ENCODE assay signal across 2 cellular contexts in the genomic region with DNA sequence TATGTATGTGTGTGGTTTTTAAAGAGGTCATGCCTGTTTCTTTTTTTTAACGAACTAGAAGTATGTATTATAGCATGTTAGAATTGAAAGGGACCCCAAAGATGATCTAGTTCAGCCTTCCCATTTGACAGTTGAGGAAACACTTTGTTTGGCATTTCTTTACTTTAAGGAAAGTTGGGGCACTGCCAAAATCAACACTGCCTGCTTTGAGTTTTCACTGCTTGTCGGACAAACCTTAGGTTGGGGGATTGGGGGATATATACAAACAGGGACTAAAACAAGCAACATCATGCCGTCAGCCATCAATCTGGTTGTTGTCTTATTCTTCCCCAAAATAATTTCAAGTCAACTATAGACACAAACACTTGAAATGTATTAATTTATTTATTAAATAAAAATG.
TF ChIP-seq lines count a peak whose summit lies in the region.

No MANE protein-coding gene starts in this region.

TF ChIP-seq in A549, 52 proteins besides CTCF, POLR2A, EP300 and RAD21:
- TF ChIP-seq EHF (CRISPR knock-in tag; IDR thresholded peaks at IDR 0.05) (no peak), MAFK (IDR thresholded peaks at IDR 0.05; ENCODE audit: partially characterized antibody) (no peak), PHF8 (IDR thresholded peaks at IDR 0.05; ENCODE audit: borderline replicate concordance, low read depth) (no peak), HOXB13 (CRISPR knock-in tag; IDR thresholded peaks at IDR 0.05; ENCODE audit: low read depth) (no peak)
- TF ChIP-seq, protein P1, sequence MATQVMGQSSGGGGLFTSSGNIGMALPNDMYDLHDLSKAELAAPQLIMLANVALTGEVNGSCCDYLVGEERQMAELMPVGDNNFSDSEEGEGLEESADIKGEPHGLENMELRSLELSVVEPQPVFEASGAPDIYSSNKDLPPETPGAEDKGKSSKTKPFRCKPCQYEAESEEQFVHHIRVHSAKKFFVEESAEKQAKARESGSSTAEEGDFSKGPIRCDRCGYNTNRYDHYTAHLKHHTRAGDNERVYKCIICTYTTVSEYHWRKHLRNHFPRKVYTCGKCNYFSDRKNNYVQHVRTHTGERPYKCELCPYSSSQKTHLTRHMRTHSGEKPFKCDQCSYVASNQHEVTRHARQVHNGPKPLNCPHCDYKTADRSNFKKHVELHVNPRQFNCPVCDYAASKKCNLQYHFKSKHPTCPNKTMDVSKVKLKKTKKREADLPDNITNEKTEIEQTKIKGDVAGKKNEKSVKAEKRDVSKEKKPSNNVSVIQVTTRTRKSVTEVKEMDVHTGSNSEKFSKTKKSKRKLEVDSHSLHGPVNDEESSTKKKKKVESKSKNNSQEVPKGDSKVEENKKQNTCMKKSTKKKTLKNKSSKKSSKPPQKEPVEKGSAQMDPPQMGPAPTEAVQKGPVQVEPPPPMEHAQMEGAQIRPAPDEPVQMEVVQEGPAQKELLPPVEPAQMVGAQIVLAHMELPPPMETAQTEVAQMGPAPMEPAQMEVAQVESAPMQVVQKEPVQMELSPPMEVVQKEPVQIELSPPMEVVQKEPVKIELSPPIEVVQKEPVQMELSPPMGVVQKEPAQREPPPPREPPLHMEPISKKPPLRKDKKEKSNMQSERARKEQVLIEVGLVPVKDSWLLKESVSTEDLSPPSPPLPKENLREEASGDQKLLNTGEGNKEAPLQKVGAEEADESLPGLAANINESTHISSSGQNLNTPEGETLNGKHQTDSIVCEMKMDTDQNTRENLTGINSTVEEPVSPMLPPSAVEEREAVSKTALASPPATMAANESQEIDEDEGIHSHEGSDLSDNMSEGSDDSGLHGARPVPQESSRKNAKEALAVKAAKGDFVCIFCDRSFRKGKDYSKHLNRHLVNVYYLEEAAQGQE (IDR thresholded peaks at IDR 0.05), result no peak
- TF ChIP-seq, protein P2, sequence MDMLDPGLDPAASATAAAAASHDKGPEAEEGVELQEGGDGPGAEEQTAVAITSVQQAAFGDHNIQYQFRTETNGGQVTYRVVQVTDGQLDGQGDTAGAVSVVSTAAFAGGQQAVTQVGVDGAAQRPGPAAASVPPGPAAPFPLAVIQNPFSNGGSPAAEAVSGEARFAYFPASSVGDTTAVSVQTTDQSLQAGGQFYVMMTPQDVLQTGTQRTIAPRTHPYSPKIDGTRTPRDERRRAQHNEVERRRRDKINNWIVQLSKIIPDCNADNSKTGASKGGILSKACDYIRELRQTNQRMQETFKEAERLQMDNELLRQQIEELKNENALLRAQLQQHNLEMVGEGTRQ (IDR thresholded peaks at IDR 0.05), result no peak
- TF ChIP-seq, protein P3, sequence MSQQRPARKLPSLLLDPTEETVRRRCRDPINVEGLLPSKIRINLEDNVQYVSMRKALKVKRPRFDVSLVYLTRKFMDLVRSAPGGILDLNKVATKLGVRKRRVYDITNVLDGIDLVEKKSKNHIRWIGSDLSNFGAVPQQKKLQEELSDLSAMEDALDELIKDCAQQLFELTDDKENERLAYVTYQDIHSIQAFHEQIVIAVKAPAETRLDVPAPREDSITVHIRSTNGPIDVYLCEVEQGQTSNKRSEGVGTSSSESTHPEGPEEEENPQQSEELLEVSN (IDR thresholded peaks at IDR 0.05; ENCODE audit: borderline replicate concordance, low read depth), result no peak

TF ChIP-seq in IMR-90, 13 proteins besides CTCF, POLR2A, EP300 and RAD21:
- TF ChIP-seq MXI1 (IDR thresholded peaks at IDR 0.05; ENCODE audit: borderline replicate concordance, low read depth, low read length) (no peak), RFX5 (IDR thresholded peaks at IDR 0.05; ENCODE audit: low read depth, low read length) (no peak), FOS (IDR thresholded peaks at IDR 0.05; ENCODE audit: low read depth, low read length) (no peak), RCOR1 (IDR thresholded peaks at IDR 0.05; ENCODE audit: insufficient replicate concordance, low read length) (no peak), SMC3 (IDR thresholded peaks at IDR 0.05; ENCODE audit: low read depth, low read length) (no peak), BHLHE40 (IDR thresholded peaks at IDR 0.05; ENCODE audit: low read depth, low read length) (no peak), MAFK (IDR thresholded peaks at IDR 0.05; ENCODE audit: low read depth, low read length) (no peak), CHD1 (IDR thresholded peaks at IDR 0.05; ENCODE audit: low read depth, low read length) (no peak), MAZ (IDR thresholded peaks at IDR 0.05; ENCODE audit: borderline replicate concordance, low read depth, low read length) (no peak), CEBPB (IDR thresholded peaks at IDR 0.05; ENCODE audit: low read depth, low read length) (no peak), NFE2L2 (IDR thresholded peaks at IDR 0.05; ENCODE audit: low read depth, low read length) (no peak)
- TF ChIP-seq, protein P2 (IDR thresholded peaks at IDR 0.05; ENCODE audit: low read depth, low read length), result no peak
- TF ChIP-seq, protein P4, sequence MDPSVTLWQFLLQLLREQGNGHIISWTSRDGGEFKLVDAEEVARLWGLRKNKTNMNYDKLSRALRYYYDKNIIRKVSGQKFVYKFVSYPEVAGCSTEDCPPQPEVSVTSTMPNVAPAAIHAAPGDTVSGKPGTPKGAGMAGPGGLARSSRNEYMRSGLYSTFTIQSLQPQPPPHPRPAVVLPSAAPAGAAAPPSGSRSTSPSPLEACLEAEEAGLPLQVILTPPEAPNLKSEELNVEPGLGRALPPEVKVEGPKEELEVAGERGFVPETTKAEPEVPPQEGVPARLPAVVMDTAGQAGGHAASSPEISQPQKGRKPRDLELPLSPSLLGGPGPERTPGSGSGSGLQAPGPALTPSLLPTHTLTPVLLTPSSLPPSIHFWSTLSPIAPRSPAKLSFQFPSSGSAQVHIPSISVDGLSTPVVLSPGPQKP (IDR thresholded peaks at IDR 0.05; ENCODE audit: borderline replicate concordance, low read depth, low read length), result no peak
